Comparison of ENCODE assay signal across 9 cellular contexts in genomic region chr19:40283414-40284250, GRCh38. TPM values are rescaled to one million over a fixed set of nuclear protein-coding genes. Genes with fewer than 3 reads are reported as not detected.
A peak's percentile ranks its signal among the peaks of the same experiment; 100 is the strongest.
DNase-seq lines count a peak whose midpoint lies in the region; ATAC-seq, FAIRE-seq and TF ChIP-seq lines count a peak whose summit lies in the region.
"Had no signal": no experiment of that assay in that cellular context is flagged by ENCODE, and none has a peak within 500 bp of the region (broad histone marks: within the 10 kb centered on the region; RNA-seq: fewer than 3 reads in every experiment).

No MANE protein-coding gene starts in this region.

- intact Hi-C loops in lower leg skin (cut with DNase I; ENCODE audit: low total_unique reads) = no loop called here

- peak overlapping the region; percentile 97 for H3K27ac Mint-ChIP-seq in T-helper 17 cell

- TF ChIP-seq CTCF in foreskin fibroblast (IDR thresholded peaks at IDR 0.05; ENCODE audit: low read depth, low read length) (no peak), lower leg skin (IDR thresholded peaks at IDR 0.05) (no peak)

- no peak for FAIRE-seq in GM12891 (lab: Jason Lieb, UNC)

- ATAC-seq in T-helper 17 cell (no peak), HG03457 (IDR thresholded peaks at IDR 0.05; ENCODE audit: unreplicated experiment) (no peak)

- 37 to 42% methylated on average over 8 to 12 of the region's 12 CpGs for WGBS in lower leg skin, 2 donors

- H3K4me3 Mint-ChIP-seq in T-helper 17 cell = peak overlapping the region; percentile 97

- TF ChIP-seq POLR2A in GM12891 (IDR thresholded peaks at IDR 0.05; ENCODE audit: low read depth, low read length) (no peak), lower leg skin (IDR thresholded peaks at IDR 0.05) (no peak)

- peak overlapping the region; percentile 74 to 83 for H3K4me3 ChIP-seq in foreskin fibroblast (ENCODE audit: low read depth in 1 of 2, low read length in 2 of 2)
- peak overlapping the region; percentile 92 for H3K4me3 ChIP-seq in skeletal muscle cell (ENCODE audit: low read depth, low read length)
- H3K4me3 ChIP-seq in lower leg skin (ENCODE audit: low read depth, poor library complexity, severe bottlenecking) = no peak overlapping the region

- DNase-seq in GM12891 (ENCODE audit: insufficient read length, low spot score) (no peak), T-helper 17 cell (no peak), foreskin fibroblast (peak in 1 of 2 donors; percentile 33), skeletal muscle cell (ENCODE audit: low read depth) (no peak), LoVo (ENCODE audit: low spot score) (no peak), lower leg skin (ENCODE audit: low spot score in 2 of 2) (no peak)
- DNase-seq in activated CD4-positive, CD25-positive, alpha-beta regulatory T cell (lab: John Stamatoyannopoulos, UW) = no peak
- DNase-seq: NCI-H2171 treated with DMSO at 0.1 percent for 48 hours had no signal

- H3K4me1 Mint-ChIP-seq in T-helper 17 cell = peaks cover 41% of the 10 kb centered on the region

- no peaks in the 10 kb centered on the region for H3K9me3 ChIP-seq in T-helper 17 cell (ENCODE audit: control insufficient read depth, low read length, poor library complexity, severe bottlenecking)

- H3K27me3 Mint-ChIP-seq in T-helper 17 cell = no peaks in the 10 kb centered on the region

- peaks cover 2% of the 10 kb centered on the region for H3K36me3 Mint-ChIP-seq in T-helper 17 cell (ENCODE audit: low read depth)

TF ChIP-seq in GM12891, 5 proteins besides CTCF, POLR2A, EP300 and RAD21:
- TF ChIP-seq SPI1 (IDR thresholded peaks at IDR 0.05; ENCODE audit: low read depth, low read length) = no peak
- peak; percentile 45; the same call in 1 of the 2 replicates for TF ChIP-seq POLR2AphosphoS5 (IDR thresholded peaks at IDR 0.05; ENCODE audit: low read depth, low read length)

RNA-seq across cellular contexts. Expression of gene AKT2, which starts 1.5 kb away (rescaled TPM):
- 62.1 TPM for polyA plus RNA-seq in GM12891 (2012; ENCODE audit: low read depth, missing spikeins)
- total RNA-seq in T-helper 17 cell = 100 to 1,000 TPM; 168 to 187 TPM
- 100 to 1,000 TPM in 1 of 4 donors, 10 to 100 TPM in 3; 71.1 to 129 (median 82.2) TPM for total RNA-seq in lower leg skin

RNA-seq across cellular contexts. Expression of gene CCNP, which starts 57.1 kb away (rescaled TPM):
- polyA plus RNA-seq in GM12891 (2012; ENCODE audit: low read depth, missing spikeins) = 0.06 TPM
- total RNA-seq in T-helper 17 cell (1 to 10 TPM in 1 of 2 donors, under 1 TPM in 1; 0.77 to 1.5 TPM), lower leg skin (under 1 TPM in 1 of 4 donors, not detected in 3; 0.29 TPM)
